8 cellular contexts compared by ENCODE assay signal in genomic region chr1:19596719-19597462, GRCh38. TPM values are rescaled to one million over a fixed set of nuclear protein-coding genes. Genes with fewer than 3 reads are reported as not detected.
A peak's percentile ranks its signal among the peaks of the same experiment; 100 is the strongest.
DNase-seq lines count a peak whose midpoint lies in the region; ATAC-seq and TF ChIP-seq lines count a peak whose summit lies in the region.

No MANE protein-coding gene starts in this region.

- H3K27ac ChIP-seq in left ventricle myocardium inferior (replicated peaks) (peak overlapping the region; percentile 96), upper lobe of right lung (peak overlapping the region; percentile 99)

- H3K27me3 ChIP-seq in left ventricle myocardium inferior (ENCODE audit: low read depth) (no peaks in the 10 kb centered on the region), upper lobe of right lung (no peaks in the 10 kb centered on the region)

- ATAC-seq in GM18498 (IDR thresholded peaks at IDR 0.05; ENCODE audit: unreplicated experiment) (peak; percentile 85), HG02885 (IDR thresholded peaks at IDR 0.05; ENCODE audit: poor library complexity, unreplicated experiment) (peak; percentile 85), upper lobe of right lung (peak; percentile 96)

- intact Hi-C loops in left ventricle myocardium inferior (cut with micrococcal nuclease): no loop called here
- intact Hi-C loops in posterior vena cava (cut with DNase I): loop anchor here in 1 of 2 donors (2.0 kb wide), 1 partner anchor 28 kb away; no protein-coding TSS in a partner anchor
- intact Hi-C loops in upper lobe of right lung (cut with DNase I): no loop called here

- no peak for TF ChIP-seq CTCF in left ventricle myocardium inferior (IDR thresholded peaks at IDR 0.05; ENCODE audit: borderline replicate concordance)
- TF ChIP-seq CTCF in upper lobe of right lung (IDR thresholded peaks at IDR 0.05): no peak

- H3K4me3 Mint-ChIP-seq in T-helper 1 cell treated with Interleukin-12 subunit alpha and Interleukin-12 subunit beta and Interleukin-4 antibody, amounts not matched to agents 30 μg/mL and 1 μg/mL, for 36 hours: peak overlapping the region; percentile 97

- H3K4me1 Mint-ChIP-seq in T-helper 1 cell treated with Interleukin-12 subunit alpha and Interleukin-12 subunit beta and Interleukin-4 antibody, amounts not matched to agents 30 μg/mL and 1 μg/mL, for 36 hours (ENCODE audit: low read depth): peaks cover 35% of the 10 kb centered on the region

- no peaks in the 10 kb centered on the region for H3K9me3 Mint-ChIP-seq in T-helper 1 cell treated with Interleukin-12 subunit alpha and Interleukin-12 subunit beta and Interleukin-4 antibody, amounts not matched to agents 30 μg/mL and 1 μg/mL, for 36 hours

- H3K27me3 Mint-ChIP-seq in T-helper 1 cell treated with Interleukin-12 subunit alpha and Interleukin-12 subunit beta and Interleukin-4 antibody, amounts not matched to agents 30 μg/mL and 1 μg/mL, for 36 hours (ENCODE audit: low read depth): peaks cover 5% of the 10 kb centered on the region

- H3K27ac Mint-ChIP-seq in T-helper 1 cell treated with Interleukin-12 subunit alpha and Interleukin-12 subunit beta and Interleukin-4 antibody, amounts not matched to agents 30 μg/mL and 1 μg/mL, for 36 hours: peak overlapping the region; percentile 100

- H3K4me1 ChIP-seq in left ventricle myocardium inferior (peaks cover 61% of the 10 kb centered on the region), upper lobe of right lung (peaks cover 27% of the 10 kb centered on the region)

- H3K4me3 ChIP-seq in left ventricle myocardium inferior: peak overlapping the region; percentile 87
- peak overlapping the region; percentile 95 for H3K4me3 ChIP-seq in upper lobe of right lung

- H3K9me3 ChIP-seq in left ventricle myocardium inferior (replicated peaks) (no peaks in the 10 kb centered on the region), upper lobe of right lung (no peaks in the 10 kb centered on the region)

- peaks cover 4% of the 10 kb centered on the region for H3K36me3 ChIP-seq in left ventricle myocardium inferior
- no peaks in the 10 kb centered on the region for H3K36me3 ChIP-seq in upper lobe of right lung

- H3K36me3 Mint-ChIP-seq in T-helper 1 cell treated with Interleukin-12 subunit alpha and Interleukin-12 subunit beta and Interleukin-4 antibody, amounts not matched to agents 30 μg/mL and 1 μg/mL, for 36 hours (ENCODE audit: low read depth): peaks cover 22% of the 10 kb centered on the region

- peak; percentile 92 for DNase-seq in NCI-H1694 (lab: John Stamatoyannopoulos, UW)
- DNase-seq in amygdala (lab: John Stamatoyannopoulos, UW): peak; percentile 30 to 96 (median 91)
- DNase-seq in left ventricle myocardium inferior: peak; percentile 96
- DNase-seq in posterior vena cava (ENCODE audit: low spot score): peak; percentile 99
- DNase-seq in upper lobe of right lung: peak; percentile 97

RNA-seq across cellular contexts. Expression of gene NBL1, which starts 47.2 kb away (rescaled TPM):
- total RNA-seq in left ventricle myocardium inferior: 30.0 TPM
- 100 to 1,000 TPM; 137 to 186 TPM for total RNA-seq in posterior vena cava
- total RNA-seq in upper lobe of right lung: 218 TPM

Comparison
In these comparisons a context has a peak if more than half of its experiments do, and no peak if none do; other contexts are left out.
1. Peak in every context shown above with its lines: DNase-seq, ATAC-seq, H3K4me3 ChIP-seq and H3K27ac ChIP-seq.